8 cellular contexts compared by ENCODE assay signal in genomic region chr14:91286530-91286937, GRCh38. TPM values are rescaled to one million over a fixed set of nuclear protein-coding genes. Genes with fewer than 3 reads are reported as not detected.
DNase-seq lines count a peak whose midpoint lies in the region; ATAC-seq and TF ChIP-seq lines count a peak whose summit lies in the region.

No MANE protein-coding gene starts in this region.

- H3K27me3 Mint-ChIP-seq in activated T-helper 1 cell treated with anti-CD3 and anti-CD28 coated beads, Interleukin-12 subunit alpha, Interleukin-12 subunit beta, Interleukin-2, Interleukin-4 antibody, amounts not matched to agents 30 ng/mL and 10 ng/mL and 1 ng/mL, durations not matched to agents 14 hours and 24 hours and 36 hours (ENCODE audit: insufficient read depth) = no peaks in the 10 kb centered on the region

- peaks cover 34% of the 10 kb centered on the region for H3K79me2 ChIP-seq in DOHH2 (ENCODE audit: control insufficient read depth, low read length)
- H3K79me2 ChIP-seq in KMS-11 (ENCODE audit: insufficient read depth, low read depth) = no peaks in the 10 kb centered on the region

- H3K14ac ChIP-seq in neuronal stem cell (ENCODE audit: low read length) = no peak overlapping the region

- H3K4me3 ChIP-seq in DOHH2 (ENCODE audit: low read length) = peak overlapping the region; percentile 66
- no peak overlapping the region for H3K4me3 ChIP-seq in KMS-11 (IDR thresholded peaks at IDR 0.05; ENCODE audit: insufficient read depth, low read depth, low read length)
- no peak overlapping the region for H3K4me3 ChIP-seq in fibroblast of the aortic adventitia (ENCODE audit: low read depth, low read length)
- H3K4me3 ChIP-seq in neuronal stem cell (ENCODE audit: low read length in 2 of 2) = no peak overlapping the region

- no peaks in the 10 kb centered on the region for H3K9me3 Mint-ChIP-seq in activated T-helper 1 cell treated with anti-CD3 and anti-CD28 coated beads, Interleukin-12 subunit alpha, Interleukin-12 subunit beta, Interleukin-2, Interleukin-4 antibody, amounts not matched to agents 30 ng/mL and 10 ng/mL and 1 ng/mL, durations not matched to agents 14 hours and 24 hours and 36 hours

- H3K27ac Mint-ChIP-seq in activated T-helper 1 cell treated with anti-CD3 and anti-CD28 coated beads, Interleukin-12 subunit alpha, Interleukin-12 subunit beta, Interleukin-2, Interleukin-4 antibody, amounts not matched to agents 30 ng/mL and 10 ng/mL and 1 ng/mL, durations not matched to agents 14 hours and 24 hours and 36 hours = peak overlapping the region; percentile 32

- H3K4ac ChIP-seq in neuronal stem cell (ENCODE audit: low read length) = no peak overlapping the region

- no peak overlapping the region for H2BK12ac ChIP-seq in neuronal stem cell (ENCODE audit: low read length)

- peaks cover 51% of the 10 kb centered on the region for H3F3A ChIP-seq in DOHH2 (ENCODE audit: control insufficient read depth, insufficient read depth)

- ATAC-seq in HG03280 (IDR thresholded peaks at IDR 0.05; ENCODE audit: unreplicated experiment) = no peak

- H2BK120ac ChIP-seq in neuronal stem cell (ENCODE audit: low read depth, low read length) = no peak overlapping the region

- intact Hi-C loops in activated T-helper 1 cell treated with anti-CD3 and anti-CD28 coated beads, Interleukin-12 subunit alpha, Interleukin-12 subunit beta, Interleukin-2, Interleukin-4 antibody, amounts not matched to agents 30 ng/mL and 10 ng/mL and 1 ng/mL, durations not matched to agents 14 hours and 24 hours and 36 hours (cut with micrococcal nuclease) = loop anchor here (1.0 to 2.0 kb wide), 5 partner anchors 32 to 383 kb away; no protein-coding TSS in a partner anchor

- TF ChIP-seq CTCF in DOHH2 (IDR thresholded peaks at IDR 0.05; ENCODE audit: low read depth, low read length, poor library complexity, severe bottlenecking) = peak; percentile 94
- TF ChIP-seq CTCF in KMS-11 (conservative IDR thresholded peaks at IDR 0.05; ENCODE audit: low read depth, low read length) = peak; percentile 83
- TF ChIP-seq CTCF in fibroblast of the aortic adventitia (IDR thresholded peaks at IDR 0.05; ENCODE audit: insufficient read depth, low read length) = peak; percentile 86

- H3K9me3 ChIP-seq in DOHH2 (ENCODE audit: control insufficient read depth, insufficient read depth, low read length) (no peaks in the 10 kb centered on the region), neuronal stem cell (replicated peaks in 1 of 2; ENCODE audit: control insufficient read depth in 2 of 2, insufficient read depth in 1 of 2, low read depth in 1 of 2, low read length in 2 of 2) (no peaks in the 10 kb centered on the region)

- H4K20me1 ChIP-seq in DOHH2 (ENCODE audit: control insufficient read depth, insufficient read depth, low read depth, low read length) (no peaks in the 10 kb centered on the region), KMS-11 (ENCODE audit: insufficient read depth) (no peaks in the 10 kb centered on the region)

- no peaks in the 10 kb centered on the region for H3K9me2 ChIP-seq in DOHH2 (replicated peaks; ENCODE audit: control insufficient read depth, low read length)

- H3K4me1 ChIP-seq in DOHH2 (ENCODE audit: control insufficient read depth, low read length) (peaks cover 57% of the 10 kb centered on the region), KMS-11 (ENCODE audit: low read depth, poor library complexity, severe bottlenecking) (no peaks in the 10 kb centered on the region), neuronal stem cell (ENCODE audit: control insufficient read depth in 2 of 2, insufficient read depth in 1 of 2, low read depth in 1 of 2, low read length in 2 of 2) (peaks cover 0 to 2% of the 10 kb centered on the region in 2 donors)

- H4K8ac ChIP-seq in neuronal stem cell (ENCODE audit: low read depth, low read length) = no peak overlapping the region

- no peak overlapping the region for H2BK5ac ChIP-seq in neuronal stem cell (ENCODE audit: low read length)

- H3K4me2 ChIP-seq in DOHH2 (ENCODE audit: low read length) (peak overlapping the region; percentile 85), KMS-11 (no peak overlapping the region), neuronal stem cell (ENCODE audit: insufficient read depth, low read length, poor library complexity, severe bottlenecking) (no peak overlapping the region)

- no peak overlapping the region for H3K23ac ChIP-seq in neuronal stem cell (ENCODE audit: low read depth, low read length, poor library complexity)

- H3K79me1 ChIP-seq in neuronal stem cell (ENCODE audit: low read depth, low read length) = no peaks in the 10 kb centered on the region

- H2AFZ ChIP-seq in KMS-11 (ENCODE audit: low read depth) = no peak overlapping the region
- H2AFZ ChIP-seq in neuronal stem cell (ENCODE audit: low read length) = no peak overlapping the region

- no peak overlapping the region for H2BK15ac ChIP-seq in neuronal stem cell (ENCODE audit: low read length)

- H2AK5ac ChIP-seq in neuronal stem cell (ENCODE audit: low read depth, low read length) = no peak overlapping the region

- DNase-seq in RPMI7951 (ENCODE audit: low read depth) = peak; percentile 72
- peak; percentile 66 for DNase-seq in activated T-helper 1 cell treated with anti-CD3 and anti-CD28 coated beads, Interleukin-12 subunit alpha, Interleukin-12 subunit beta, Interleukin-2, Interleukin-4 antibody, amounts not matched to agents 30 ng/mL and 10 ng/mL and 1 ng/mL, durations not matched to agents 14 hours and 24 hours and 36 hours (ENCODE audit: low spot score)
- peak; percentile 83 for DNase-seq in fibroblast of the aortic adventitia (ENCODE audit: low read depth)
- DNase-seq in neuronal stem cell (ENCODE audit: low spot score) = peak; percentile 80
- peak in 41 of 49 donors; percentile 5 to 76 (median 45) for DNase-seq in substantia nigra (lab: John Stamatoyannopoulos, UW)

- H3K36me3 ChIP-seq in DOHH2 (ENCODE audit: control insufficient read depth, low read length) (peaks cover 89% of the 10 kb centered on the region), KMS-11 (ENCODE audit: insufficient read depth) (0 out of 2 replicates have a peak, but pooled peaks cover 4% of the 10 kb centered on the region), neuronal stem cell (replicated peaks in 1 of 2; ENCODE audit: control insufficient read depth in 2 of 2, insufficient read depth in 2 of 2, low read length in 2 of 2) (peaks cover 37 to 96% of the 10 kb centered on the region in 2 donors)

- WGBS in neuronal stem cell (ENCODE audit: extremely low coverage in 2 of 2, insufficient read length in 2 of 2, insufficient replicate concordance in 1 of 2), 2 donors = no CpG with 5 or more reads among the region's 7 CpGs

- H3K36me3 Mint-ChIP-seq in activated T-helper 1 cell treated with anti-CD3 and anti-CD28 coated beads, Interleukin-12 subunit alpha, Interleukin-12 subunit beta, Interleukin-2, Interleukin-4 antibody, amounts not matched to agents 30 ng/mL and 10 ng/mL and 1 ng/mL, durations not matched to agents 14 hours and 24 hours and 36 hours (ENCODE audit: low read depth) = peaks cover 68% of the 10 kb centered on the region

- H3K27ac ChIP-seq in DOHH2 (ENCODE audit: low read depth, low read length) (peak overlapping the region; percentile 97), KMS-11 (no peak overlapping the region), neuronal stem cell (replicated peaks; ENCODE audit: low read length) (no peak overlapping the region), substantia nigra (ENCODE audit: low read depth, low read length, poor library complexity, severe bottlenecking) (no peak overlapping the region)

- H3K9ac ChIP-seq in KMS-11 = no peak overlapping the region
- H3K9ac ChIP-seq in neuronal stem cell (ENCODE audit: low read depth, low read length, poor library complexity) = no peak overlapping the region

- no peak overlapping the region for H3K18ac ChIP-seq in neuronal stem cell (ENCODE audit: low read length)

- peaks cover 25% of the 10 kb centered on the region for H3K4me1 Mint-ChIP-seq in activated T-helper 1 cell treated with anti-CD3 and anti-CD28 coated beads, Interleukin-12 subunit alpha, Interleukin-12 subunit beta, Interleukin-2, Interleukin-4 antibody, amounts not matched to agents 30 ng/mL and 10 ng/mL and 1 ng/mL, durations not matched to agents 14 hours and 24 hours and 36 hours (ENCODE audit: low read depth)

- no peak overlapping the region for H4K91ac ChIP-seq in neuronal stem cell (ENCODE audit: low read depth, low read length, poor library complexity)

- H3K27me3 ChIP-seq in DOHH2 (ENCODE audit: control insufficient read depth, low read length) (no peaks in the 10 kb centered on the region), KMS-11 (ENCODE audit: insufficient read depth, low read depth) (no peaks in the 10 kb centered on the region), neuronal stem cell (ENCODE audit: control insufficient read depth in 3 of 3, insufficient read depth in 3 of 3, low read depth in 1 of 3, low read length in 3 of 3) (no peaks in the 10 kb centered on the region)

- H3K4me3 Mint-ChIP-seq in activated T-helper 1 cell treated with anti-CD3 and anti-CD28 coated beads, Interleukin-12 subunit alpha, Interleukin-12 subunit beta, Interleukin-2, Interleukin-4 antibody, amounts not matched to agents 30 ng/mL and 10 ng/mL and 1 ng/mL, durations not matched to agents 14 hours and 24 hours and 36 hours = no peak overlapping the region

RNA-seq across cellular contexts. Expression of gene GPR68, which starts 42.0 kb away (rescaled TPM):
- 16.7 and 18.6 TPM in 2 replicates for total RNA-seq in RPMI7951 (2014; rRNA removed; shearing (Covaris generic))
- 4.5 and 5.4 TPM in 2 replicates for total RNA-seq in activated T-helper 1 cell treated with anti-CD3 and anti-CD28 coated beads, Interleukin-12 subunit alpha, Interleukin-12 subunit beta, Interleukin-2, Interleukin-4 antibody, amounts not matched to agents 30 ng/mL and 10 ng/mL and 1 ng/mL, durations not matched to agents 14 hours and 24 hours and 36 hours
- total RNA-seq in fibroblast of the aortic adventitia (ENCODE audit: low replicate concordance) = 1.3 and 17.1 TPM in 2 replicates
- polyA plus RNA-seq in neuronal stem cell (2013, experiment 1 of 2) = 0.70 TPM
- 0.61 TPM for polyA plus RNA-seq in neuronal stem cell (2013, experiment 2 of 2)
